ENCODE assay signal across 10 cellular contexts in genomic region chr5:177462021-177462670, GRCh38. TPM values are rescaled to one million over a fixed set of nuclear protein-coding genes. Genes with fewer than 3 reads are reported as not detected.
DNase-seq lines count a peak whose midpoint lies in the region; ATAC-seq and TF ChIP-seq lines count a peak whose summit lies in the region.
"Had no signal": no experiment of that assay in that cellular context is flagged by ENCODE, and none has a peak within 500 bp of the region (broad histone marks: within the 10 kb centered on the region; RNA-seq: fewer than 3 reads in every experiment).

No MANE protein-coding gene starts in this region.

- 59 to 70% methylated on average over 27 of the region's 27 CpGs for WGBS in heart right ventricle, 2 donors

- CTCF ChIA-PET in activated CD4-positive, alpha-beta memory T cell treated with anti-CD3 and anti-CD28 coated beads, Interleukin-2, amount 10 ng/mL, durations not matched to agents 7 days and 5 days (lab: Charles Lee), result interaction anchor here (0.7 to 1.5 kb wide), 3 partner anchors 10 to 84 kb away, joined by 3 to 5 read pairs (median 3); no protein-coding TSS in a partner anchor

- H3K4me3 ChIP-seq in heart right ventricle, result peak overlapping the region in 5 of 10 donors; percentile 12 to 34 (median 20)
- H3K4me3 ChIP-seq in stomach smooth muscle (ENCODE audit: low read length in 2 of 2), result no peak overlapping the region

- H3K36me3 ChIP-seq in heart right ventricle (peaks cover 0 to 65% (median 13%) of the 10 kb centered on the region in 9 donors), stomach smooth muscle (ENCODE audit: control insufficient read depth in 2 of 2, insufficient read depth in 2 of 2, low read length in 2 of 2) (peaks cover 16 to 31% of the 10 kb centered on the region in 2 donors)

- peak in 1 of 9 donors; percentile 6 for TF ChIP-seq CTCF in heart right ventricle (IDR thresholded peaks at IDR 0.05)

- intact Hi-C loops in heart right ventricle (cut with DNase I), result no loop called here

- peak overlapping the region; percentile 59 to 91 (median 81) for H3K27ac ChIP-seq in heart right ventricle
- H3K27ac ChIP-seq in stomach smooth muscle (ENCODE audit: low read length), result peak overlapping the region; percentile 11

- H3K27me3 Mint-ChIP-seq in activated T-cell treated with anti-CD3 and anti-CD28 coated beads, Interleukin-2, amount 50 U/mL, for 72 hours (ENCODE audit: low read depth), result no peaks in the 10 kb centered on the region
- H3K27me3 Mint-ChIP-seq in activated CD4-positive, alpha-beta memory T cell treated with anti-CD3 and anti-CD28 coated beads, Interleukin-2, amount 10 ng/mL, durations not matched to agents 7 days and 5 days, result no peaks in the 10 kb centered on the region
- H3K27me3 Mint-ChIP-seq: progenitor cell of endocrine pancreas had no signal

- POLR2A ChIA-PET in activated CD4-positive, alpha-beta memory T cell treated with anti-CD3 and anti-CD28 coated beads, Interleukin-2, amount 10 ng/mL, durations not matched to agents 7 days and 5 days (lab: Charles Lee), result interaction anchor here (1.0 kb wide), 1 partner anchor 71 kb away, joined by 5 read pairs; no protein-coding TSS in a partner anchor

- H3K9ac ChIP-seq in stomach smooth muscle (ENCODE audit: low read length in 2 of 2), result no peak overlapping the region

- H3K4me1 Mint-ChIP-seq in activated T-cell treated with anti-CD3 and anti-CD28 coated beads, Interleukin-2, amount 50 U/mL, for 72 hours (ENCODE audit: low read depth), result peaks cover 23% of the 10 kb centered on the region
- peaks cover 20% of the 10 kb centered on the region for H3K4me1 Mint-ChIP-seq in activated CD4-positive, alpha-beta memory T cell treated with anti-CD3 and anti-CD28 coated beads, Interleukin-2, amount 10 ng/mL, durations not matched to agents 7 days and 5 days

- peaks cover 3 to 10% of the 10 kb centered on the region in 2 donors for H3K36me3 Mint-ChIP-seq in activated T-cell treated with anti-CD3 and anti-CD28 coated beads, Interleukin-2, amount 50 U/mL, for 72 hours (ENCODE audit: insufficient read depth in 2 of 2)
- no peaks in the 10 kb centered on the region for H3K36me3 Mint-ChIP-seq in activated CD4-positive, alpha-beta memory T cell treated with anti-CD3 and anti-CD28 coated beads, Interleukin-2, amount 10 ng/mL, durations not matched to agents 7 days and 5 days (ENCODE audit: low read depth)

- no peak for ATAC-seq in activated T-cell treated with anti-CD3 and anti-CD28 coated beads, Interleukin-2, amount 50 U/mL, for 72 hours (replicated peaks in 1 of 2)
- peak; percentile 44 to 79 (median 67) for ATAC-seq in heart right ventricle
- ATAC-seq in HG02973 (IDR thresholded peaks at IDR 0.05; ENCODE audit: unreplicated experiment), result no peak

- no peak for DNase-seq in activated T-cell treated with anti-CD3 and anti-CD28 coated beads, Interleukin-2, amount 50 U/mL, for 72 hours
- no peak for DNase-seq in activated T-cell treated with anti-CD3 and anti-CD28 coated beads, Interleukin-2, amount 50 U/mL, for 48 hours
- no peak for DNase-seq in activated CD4-positive, alpha-beta memory T cell treated with anti-CD3 and anti-CD28 coated beads, Interleukin-2, amount 10 ng/mL, durations not matched to agents 7 days and 5 days
- DNase-seq in heart right ventricle, result peak; percentile 55 to 65
- DNase-seq in hypothalamus (lab: John Stamatoyannopoulos, UW), result no peak
- DNase-seq in EL, result no peak
- DNase-seq: activated CD8-positive, alpha-beta memory T cell treated with anti-CD3 and anti-CD28 coated beads, Interleukin-2, amount 50 U/mL, for 4 hours had no signal

- H3K4me3 Mint-ChIP-seq in activated T-cell treated with anti-CD3 and anti-CD28 coated beads, Interleukin-2, amount 50 U/mL, for 72 hours, result peak overlapping the region; percentile 28 to 60
- H3K4me3 Mint-ChIP-seq in activated CD4-positive, alpha-beta memory T cell treated with anti-CD3 and anti-CD28 coated beads, Interleukin-2, amount 10 ng/mL, durations not matched to agents 7 days and 5 days, result peak overlapping the region; percentile 3

- peaks cover 0 to 9% (median 0%) of the 10 kb centered on the region in 11 donors for H3K9me3 ChIP-seq in heart right ventricle
- H3K9me3 ChIP-seq in stomach smooth muscle (ENCODE audit: control insufficient read depth in 2 of 2, low read length in 2 of 2), result peaks cover 0 to 4% of the 10 kb centered on the region in 2 donors

- peaks cover 0 to 2% of the 10 kb centered on the region in 2 donors for H3K9me3 Mint-ChIP-seq in activated T-cell treated with anti-CD3 and anti-CD28 coated beads, Interleukin-2, amount 50 U/mL, for 72 hours
- no peaks in the 10 kb centered on the region for H3K9me3 Mint-ChIP-seq in activated CD4-positive, alpha-beta memory T cell treated with anti-CD3 and anti-CD28 coated beads, Interleukin-2, amount 10 ng/mL, durations not matched to agents 7 days and 5 days

- no peak overlapping the region for H3K27ac Mint-ChIP-seq in activated T-cell treated with anti-CD3 and anti-CD28 coated beads, Interleukin-2, amount 50 U/mL, for 72 hours
- H3K27ac Mint-ChIP-seq in activated CD4-positive, alpha-beta memory T cell treated with anti-CD3 and anti-CD28 coated beads, Interleukin-2, amount 10 ng/mL, durations not matched to agents 7 days and 5 days, result no peak overlapping the region

- H3K4me1 ChIP-seq in heart right ventricle (peaks cover 0 to 27% (median 12%) of the 10 kb centered on the region in 9 donors), stomach smooth muscle (ENCODE audit: control insufficient read depth, insufficient read depth, low read length) (peaks cover 4% of the 10 kb centered on the region)

- H3K27me3 ChIP-seq in heart right ventricle (no peaks in the 10 kb centered on the region), stomach smooth muscle (ENCODE audit: control insufficient read depth in 1 of 2, insufficient read depth in 2 of 2, low read length in 2 of 2) (no peaks in the 10 kb centered on the region)

RNA-seq across cellular contexts. Expression of gene DBN1, which starts 11.3 kb away (rescaled TPM):
- 10 to 100 TPM; 69.5 to 98.8 TPM for total RNA-seq in activated T-cell treated with anti-CD3 and anti-CD28 coated beads, Interleukin-2, amount 50 U/mL, for 72 hours
- 1 to 10 TPM; 4.9 to 5.0 TPM for total RNA-seq in activated CD4-positive, alpha-beta memory T cell treated with anti-CD3 and anti-CD28 coated beads, Interleukin-2, amount 10 ng/mL, durations not matched to agents 7 days and 5 days
- 10 to 100 TPM; 13.1 to 52.9 (median 19.1) TPM for total RNA-seq in heart right ventricle
- polyA plus RNA-seq in heart right ventricle, result 10 to 100 TPM; 19.2 to 31.5 TPM

RNA-seq across cellular contexts. Expression of gene PRR7, which starts 15.5 kb away (rescaled TPM):
- 10 to 100 TPM; 12.1 to 16.0 TPM for total RNA-seq in activated T-cell treated with anti-CD3 and anti-CD28 coated beads, Interleukin-2, amount 50 U/mL, for 72 hours
- 1 to 10 TPM; 4.9 to 5.8 TPM for total RNA-seq in activated CD4-positive, alpha-beta memory T cell treated with anti-CD3 and anti-CD28 coated beads, Interleukin-2, amount 10 ng/mL, durations not matched to agents 7 days and 5 days
- total RNA-seq in heart right ventricle, result 1 to 10 TPM in 9 of 10 donors, under 1 TPM in 1; 0.97 to 2.9 (median 1.9) TPM
- 1 to 10 TPM; 1.8 to 2.7 TPM for polyA plus RNA-seq in heart right ventricle

RNA-seq across cellular contexts. Expression of gene PDLIM7, which starts 35.3 kb away (rescaled TPM):
- total RNA-seq in activated T-cell treated with anti-CD3 and anti-CD28 coated beads, Interleukin-2, amount 50 U/mL, for 72 hours, result 10 to 100 TPM; 87.5 to 93.9 TPM
- 10 to 100 TPM; 55.1 to 56.6 TPM for total RNA-seq in activated CD4-positive, alpha-beta memory T cell treated with anti-CD3 and anti-CD28 coated beads, Interleukin-2, amount 10 ng/mL, durations not matched to agents 7 days and 5 days
- 10 to 100 TPM; 32.5 to 70.6 (median 51.0) TPM for total RNA-seq in heart right ventricle
- 100 to 1,000 TPM; 129 to 131 TPM for polyA plus RNA-seq in heart right ventricle

RNA-seq across cellular contexts. Expression of gene GRK6, which starts 35.7 kb away (rescaled TPM):
- 100 to 1,000 TPM; 133 to 135 TPM for total RNA-seq in activated T-cell treated with anti-CD3 and anti-CD28 coated beads, Interleukin-2, amount 50 U/mL, for 72 hours
- total RNA-seq in activated CD4-positive, alpha-beta memory T cell treated with anti-CD3 and anti-CD28 coated beads, Interleukin-2, amount 10 ng/mL, durations not matched to agents 7 days and 5 days, result 100 to 1,000 TPM; 206 to 208 TPM
- 10 to 100 TPM; 11.8 to 21.2 (median 15.2) TPM for total RNA-seq in heart right ventricle
- 10 to 100 TPM in 1 of 2 donors, 1 to 10 TPM in 1; 6.7 to 22.9 TPM for polyA plus RNA-seq in heart right ventricle

RNA-seq across cellular contexts. Expression of gene DOK3, which starts 47.5 kb away (rescaled TPM):
- 1 to 10 TPM; 4.0 to 5.7 TPM for total RNA-seq in activated T-cell treated with anti-CD3 and anti-CD28 coated beads, Interleukin-2, amount 50 U/mL, for 72 hours
- total RNA-seq in activated CD4-positive, alpha-beta memory T cell treated with anti-CD3 and anti-CD28 coated beads, Interleukin-2, amount 10 ng/mL, durations not matched to agents 7 days and 5 days, result 1 to 10 TPM; 2.4 TPM
- 10 to 100 TPM in 1 of 10 donors, 1 to 10 TPM in 7, under 1 TPM in 2; 0.74 to 11.4 (median 1.9) TPM for total RNA-seq in heart right ventricle
- 1 to 10 TPM; 2.4 to 4.0 TPM for polyA plus RNA-seq in heart right ventricle

Comparison
In these comparisons a context has a peak if more than half of its experiments do, and no peak if none do; other contexts are left out.
1. ATAC-seq: peak in heart right ventricle (8 of 8); none in activated T-cell treated with anti-CD3 and anti-CD28 coated beads, Interleukin-2, amount 50 U/mL, for 72 hours (0 of 2) and HG02973 (single experiment).
2. DNase-seq: peak in heart right ventricle (2 of 2); none in activated T-cell treated with anti-CD3 and anti-CD28 coated beads, Interleukin-2, amount 50 U/mL, for 72 hours (0 of 2), activated T-cell treated with anti-CD3 and anti-CD28 coated beads, Interleukin-2, amount 50 U/mL, for 48 hours (0 of 2), activated CD4-positive, alpha-beta memory T cell treated with anti-CD3 and anti-CD28 coated beads, Interleukin-2, amount 10 ng/mL, durations not matched to agents 7 days and 5 days (single experiment), hypothalamus (0 of 51) and EL (single experiment).